ENCODE assay signal across 8 cellular contexts in genomic region chr4:17385403-17385802, GRCh38.
DNase-seq lines count a peak whose midpoint lies in the region; ATAC-seq and TF ChIP-seq lines count a peak whose summit lies in the region.

No MANE protein-coding gene starts in this region.

- H3K4me3 ChIP-seq in Jurkat, Clone E6-1 (ENCODE audit: low read length) = no peak overlapping the region
- no peak overlapping the region for H3K4me3 ChIP-seq in BE2C (ENCODE audit: low read depth, low read length)

- ATAC-seq in GM19463 (IDR thresholded peaks at IDR 0.05; ENCODE audit: unreplicated experiment) = peak; percentile 82

- TF ChIP-seq CTCF in BE2C (IDR thresholded peaks at IDR 0.05; ENCODE audit: low read depth, low read length) = no peak

- no peaks in the 10 kb centered on the region for H3K36me3 ChIP-seq in BE2C

- peak; percentile 23 for DNase-seq in GM03348 (ENCODE audit: low spot score)
- DNase-seq in Jurkat, Clone E6-1 (ENCODE audit: low read depth, low spot score) = peak; percentile 24
- peak; percentile 6 for DNase-seq in central memory CD4-positive, alpha-beta T cell
- peak; percentile 78 for DNase-seq in renal cortical epithelial cell (ENCODE audit: low read depth)
- no peak for DNase-seq in NCI-H526 treated with DMSO at 0.1 percent for 48 hours (lab: John Stamatoyannopoulos, UW)
- DNase-seq in BE2C = no peak
- DNase-seq in NCI-H128 (lab: John Stamatoyannopoulos, UW; ENCODE audit: unreplicated experiment) = no peak

- no peaks in the 10 kb centered on the region for H3K9me3 ChIP-seq in BE2C

- H3K27me3 ChIP-seq in BE2C = no peaks in the 10 kb centered on the region

- no peaks in the 10 kb centered on the region for H3K4me1 ChIP-seq in BE2C

Comparison
In these comparisons a context has a peak if more than half of its experiments do, and no peak if none do; other contexts are left out.
1. DNase-seq: peak in GM03348 (single experiment), Jurkat, Clone E6-1 (single experiment), central memory CD4-positive, alpha-beta T cell (single experiment) and renal cortical epithelial cell (single experiment); none in NCI-H526 treated with DMSO at 0.1 percent for 48 hours (single experiment), BE2C (single experiment) and NCI-H128 (single experiment).